In the genomic region with DNA sequence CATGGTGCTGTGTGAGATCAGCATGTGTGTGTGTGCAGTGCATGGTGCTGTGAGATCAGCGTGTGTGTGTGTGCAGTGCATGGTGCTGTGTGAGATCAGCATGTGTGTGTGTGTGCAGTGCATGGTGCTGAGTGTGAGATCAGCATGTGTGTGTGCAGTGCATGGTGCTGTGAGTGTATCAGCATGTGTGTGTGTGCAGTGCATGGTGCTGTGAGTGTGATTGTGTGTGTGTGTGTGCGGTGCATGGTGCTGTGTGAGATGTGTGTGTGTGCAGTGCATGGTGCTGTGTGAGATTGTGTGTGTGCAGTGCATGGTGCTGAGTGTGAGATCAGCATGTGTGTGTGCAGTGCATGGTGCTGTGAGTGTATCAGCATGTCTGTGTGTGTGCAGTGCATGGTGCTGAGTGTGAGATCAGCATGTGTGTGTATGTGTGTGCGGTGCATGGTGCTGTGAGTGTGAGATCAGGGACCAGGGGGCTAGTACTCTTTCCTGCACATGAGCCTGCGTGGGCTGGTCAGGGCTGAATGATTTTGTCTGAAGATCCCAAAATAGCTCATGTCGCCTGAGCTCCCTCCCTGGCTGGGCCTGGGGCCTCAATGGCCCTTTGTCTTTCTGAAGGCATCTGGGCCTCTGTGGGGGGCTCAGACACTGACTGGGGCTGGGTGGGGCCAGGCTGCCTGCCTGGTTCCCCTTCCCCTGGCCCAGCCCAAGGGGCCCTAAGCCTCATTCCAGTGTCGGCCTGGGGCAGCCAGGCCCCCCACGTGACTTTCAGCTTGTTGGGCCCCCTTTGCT, we compare ENCODE assay signal across 12 cellular contexts. TPM values are rescaled to one million over a fixed set of nuclear protein-coding genes. Genes with fewer than 3 reads are reported as not detected.
"Had no signal": no experiment of that assay in that cellular context is flagged by ENCODE, and none has a peak within 500 bp of the region (broad histone marks: within the 10 kb centered on the region; RNA-seq: fewer than 3 reads in every experiment).

No MANE protein-coding gene starts in this region.

RNA-seq across cellular contexts. Expression of a gene that starts 43.0 kb away (rescaled TPM):
- total RNA-seq: activated B cell treated with CpG ODN at 0.5 μM for 24 hours; activated CD4-positive, alpha-beta T cell treated with anti-CD3 and anti-CD28 coated beads, Interleukin-2, amount 10 ng/mL, durations not matched to agents 24 days and 14 days; ascending aorta; frontal cortex; heart right ventricle; left ventricle myocardium superior; skeletal muscle tissue; T-helper 17 cell had no signal
- polyA plus RNA-seq: cardiac muscle cell, heart right ventricle had no signal

RNA-seq across cellular contexts. Expression of a gene that starts 49.2 kb away (rescaled TPM):
- total RNA-seq: activated B cell treated with CpG ODN at 0.5 μM for 24 hours; activated CD4-positive, alpha-beta T cell treated with anti-CD3 and anti-CD28 coated beads, Interleukin-2, amount 10 ng/mL, durations not matched to agents 24 days and 14 days; activated T-helper 1 cell treated with anti-CD3 and anti-CD28 coated beads, Interleukin-12 subunit alpha, Interleukin-12 subunit beta, Interleukin-2, Interleukin-4 antibody, amounts not matched to agents 30 ng/mL and 10 ng/mL and 1 ng/mL, durations not matched to agents 14 hours and 24 hours and 36 hours; ascending aorta; colonic mucosa; frontal cortex; T-helper 17 cell had no signal
- polyA plus RNA-seq: keratinocyte had no signal
